In genomic region chr17:39209317-39210092, GRCh38 we compare ENCODE assay signal across 8 cellular contexts. TPM values are rescaled to one million over a fixed set of nuclear protein-coding genes. Genes with fewer than 3 reads are reported as not detected.
DNase-seq lines count a peak whose midpoint lies in the region; ATAC-seq and TF ChIP-seq lines count a peak whose summit lies in the region.

No MANE protein-coding gene starts in this region.

- DNase-seq in Calu3 (peak; percentile 81), Right ventricle myocardium inferior (ENCODE audit: missing footprints) (peak; percentile 88), tibial artery (peak; percentile 91 to 96)
- peak; percentile 75 for DNase-seq in activated naive CD4-positive, alpha-beta T cell treated with Interleukin-2 at 50 U/mL for 16 hours

- peak overlapping the region; percentile 16 for H3K27ac Mint-ChIP-seq in Calu3 (ENCODE audit: unreplicated experiment)

- H3K4me3 Mint-ChIP-seq in Calu3 (ENCODE audit: low read depth, unreplicated experiment) = peak overlapping the region; percentile 55

- no peak overlapping the region for H3K27ac ChIP-seq in OCI-LY3 (ENCODE audit: low read length)
- no peak overlapping the region for H3K27ac ChIP-seq in parathyroid adenoma
- H3K27ac ChIP-seq in tibial artery = peak overlapping the region; percentile 80 to 93

- no peaks in the 10 kb centered on the region for H3K9me3 Mint-ChIP-seq in Calu3 (ENCODE audit: low read depth, unreplicated experiment)

- H3K4me2 ChIP-seq in OCI-LY3 (ENCODE audit: low read length) (peak overlapping the region; percentile 73), parathyroid adenoma (ENCODE audit: low read length) (peak overlapping the region; percentile 60)

- peak overlapping the region; percentile 77 for H3K4me3 ChIP-seq in OCI-LY3 (ENCODE audit: low read length)
- peak overlapping the region; percentile 12 for H3K4me3 ChIP-seq in parathyroid adenoma (ENCODE audit: low read depth, low read length)
- peak overlapping the region; percentile 41 to 50 for H3K4me3 ChIP-seq in tibial artery

- no TSS peak for BruUV-seq in Calu3 (replicated peaks; lab: Mats Ljungman, UMichigan)

- peaks cover 21% of the 10 kb centered on the region for H3K4me1 ChIP-seq in OCI-LY3 (ENCODE audit: low read length)
- peaks cover 9% of the 10 kb centered on the region for H3K4me1 ChIP-seq in parathyroid adenoma
- peaks cover 0 to 74% (median 61%) of the 10 kb centered on the region in 4 donors for H3K4me1 ChIP-seq in tibial artery

- peaks cover 6% of the 10 kb centered on the region for H3K36me3 ChIP-seq in OCI-LY3 (replicated peaks; ENCODE audit: low read depth, low read length)
- no peaks in the 10 kb centered on the region for H3K36me3 ChIP-seq in parathyroid adenoma (ENCODE audit: control insufficient read depth, insufficient read depth, low read length)
- H3K36me3 ChIP-seq in tibial artery = peaks cover 7 to 34% (median 8%) of the 10 kb centered on the region in 3 donors

- peak; percentile 74 for ATAC-seq in Right ventricle myocardium inferior
- ATAC-seq in GM21381 (IDR thresholded peaks at IDR 0.05; ENCODE audit: unreplicated experiment) = no peak
- no peak for ATAC-seq in GM18867 (IDR thresholded peaks at IDR 0.05; ENCODE audit: unreplicated experiment)

- intact Hi-C loops in Calu3 (cut with micrococcal nuclease; ENCODE audit: unreplicated experiment) = loop anchor here (5.0 kb wide), 1 partner anchor 193 kb away; the partner anchor contains the start of gene FBXL20
- intact Hi-C loops in Right ventricle myocardium inferior (cut with DNase I) = loop anchor here (2.0 kb wide), 1 partner anchor 23 kb away; no protein-coding TSS in a partner anchor
- intact Hi-C loops in tibial artery (cut with DNase I; ENCODE audit: low total_unique reads) = loop anchor here (5.0 kb wide), 1 partner anchor 33 kb away; no protein-coding TSS in a partner anchor

- no peaks in the 10 kb centered on the region for H4K20me1 ChIP-seq in OCI-LY3 (ENCODE audit: insufficient read depth, low read length)

- H3K27me3 ChIP-seq in OCI-LY3 (ENCODE audit: low read depth, low read length) (peaks cover 22% of the 10 kb centered on the region), parathyroid adenoma (ENCODE audit: control insufficient read depth, insufficient read depth, low read length) (no peaks in the 10 kb centered on the region), tibial artery (no peaks in the 10 kb centered on the region)

- H3K27me3 Mint-ChIP-seq in Calu3 (ENCODE audit: unreplicated experiment) = peaks cover 63% of the 10 kb centered on the region

- CTCF ChIA-PET in Calu3 (lab: Charles Lee) = interaction anchor here (0.5 to 7.8 kb wide), 12 partner anchors 9 to 233 kb away, joined by 3 to 442 read pairs (median 10); partner anchors contain the start of genes CACNB1, FBXL20 and RPL19

- no peaks in the 10 kb centered on the region for H3K79me2 ChIP-seq in OCI-LY3 (ENCODE audit: low read length)
- H3K79me2 ChIP-seq in parathyroid adenoma = no peaks in the 10 kb centered on the region

- H2AFZ ChIP-seq in OCI-LY3 (ENCODE audit: low read depth, low read length) = peak overlapping the region; percentile 8
- peak overlapping the region; percentile 86 for H2AFZ ChIP-seq in parathyroid adenoma

- H3K36me3 Mint-ChIP-seq in Calu3 (ENCODE audit: insufficient read depth, unreplicated experiment) = peaks cover 41% of the 10 kb centered on the region

- no peaks in the 10 kb centered on the region for H3K9me3 ChIP-seq in OCI-LY3 (ENCODE audit: insufficient read depth, low read length)
- H3K9me3 ChIP-seq in parathyroid adenoma (ENCODE audit: control insufficient read depth, low read length) = no peaks in the 10 kb centered on the region
- no peaks in the 10 kb centered on the region for H3K9me3 ChIP-seq in tibial artery

- TF ChIP-seq CTCF in Calu3 (IDR thresholded peaks at IDR 0.05; ENCODE audit: unreplicated experiment) = peak; percentile 13
- TF ChIP-seq CTCF in OCI-LY3 (IDR thresholded peaks at IDR 0.05; ENCODE audit: low read depth, low read length) = no peak
- TF ChIP-seq CTCF in parathyroid adenoma (IDR thresholded peaks at IDR 0.05) = no peak
- no peak for TF ChIP-seq CTCF in tibial artery (IDR thresholded peaks at IDR 0.05)

- H3K9ac ChIP-seq in OCI-LY3 (ENCODE audit: low read length) (peak overlapping the region; percentile 34; the same call in 1 of the 2 replicates), parathyroid adenoma (no peak overlapping the region)

- peaks cover 43% of the 10 kb centered on the region for H3K4me1 Mint-ChIP-seq in Calu3 (ENCODE audit: low read depth, unreplicated experiment)

RNA-seq across cellular contexts. Expression of gene RPL19, which starts 9.4 kb away (rescaled TPM):
- total RNA-seq in Calu3 (2022) = 6,584 and 6,763 TPM in 2 replicates
- 1,018 TPM for total RNA-seq in Right ventricle myocardium inferior

RNA-seq across cellular contexts. Expression of gene CACNB1, which starts 12.0 kb away (rescaled TPM):
- total RNA-seq in Calu3 (2022) = 44.1 and 52.1 TPM in 2 replicates
- total RNA-seq in Right ventricle myocardium inferior = 7.4 TPM

RNA-seq across cellular contexts. Expression of gene STAC2, which starts 16.2 kb away (rescaled TPM):
- not detected in 2 replicates for total RNA-seq in Calu3 (2022)
- 2.9 TPM for total RNA-seq in Right ventricle myocardium inferior

RNA-seq across cellular contexts. Expression of gene ARL5C, which starts 43.5 kb away (rescaled TPM):
- total RNA-seq in Calu3 (2022) (not detected in 2 replicates), Right ventricle myocardium inferior (not detected)

RNA-seq across cellular contexts. Expression of gene PLXDC1, which starts 58.1 kb away (rescaled TPM):
- total RNA-seq in Calu3 (2022) = 0.39 and 0.52 TPM in 2 replicates
- total RNA-seq in Right ventricle myocardium inferior = 19.3 TPM

Comparison
In these comparisons a context has a peak if more than half of its experiments do, and no peak if none do; other contexts are left out.
1. H3K27ac ChIP-seq: peak in tibial artery (2 of 2); none in OCI-LY3 (single experiment) and parathyroid adenoma (single experiment).
2. H3K4me3 ChIP-seq: peak in every context shown above with its lines; median percentile 77 in OCI-LY3; 46 in tibial artery; 12 in parathyroid adenoma.
3. Peak in every context shown above with its lines, with median percentiles within 50 percentile points of each other: DNase-seq.